ENCODE assay signal across 9 cellular contexts in genomic region chr3:73727117-73727802, GRCh38.
DNase-seq lines count a peak whose midpoint lies in the region; ATAC-seq and TF ChIP-seq lines count a peak whose summit lies in the region.
"Had no signal": no experiment of that assay in that cellular context is flagged by ENCODE, and none has a peak within 500 bp of the region (broad histone marks: within the 10 kb centered on the region; RNA-seq: fewer than 3 reads in every experiment).

No MANE protein-coding gene starts in this region.

- no peak for TF ChIP-seq CTCF in ascending aorta (IDR thresholded peaks at IDR 0.05)
- TF ChIP-seq CTCF in left ventricle myocardium inferior (IDR thresholded peaks at IDR 0.05; ENCODE audit: borderline replicate concordance) = no peak

- H3K36me3 ChIP-seq in ascending aorta (no peaks in the 10 kb centered on the region), left ventricle myocardium inferior (no peaks in the 10 kb centered on the region), rectal smooth muscle tissue (ENCODE audit: control insufficient read depth, insufficient read depth, low read length) (no peaks in the 10 kb centered on the region)
- H3K36me3 ChIP-seq: Peyer's patch had no signal

- DNase-seq in ELF-1 (ENCODE audit: low read depth, low spot score) = peak; percentile 68
- peak in 1 of 2 donors; percentile 75 for DNase-seq in ascending aorta (ENCODE audit: low spot score in 2 of 2)
- no peak for DNase-seq in left ventricle myocardium inferior
- DNase-seq in pons (ENCODE audit: low spot score) = no peak
- DNase-seq in NCI-H1436 treated with DMSO at 0.1 percent for 48 hours (lab: John Stamatoyannopoulos, UW) = no peak

- H3K9ac ChIP-seq in rectal smooth muscle tissue (ENCODE audit: low read length) = no peak overlapping the region

- peaks cover 0 to 5% of the 10 kb centered on the region in 2 donors for H3K4me1 ChIP-seq in ascending aorta
- peaks cover 20% of the 10 kb centered on the region for H3K4me1 ChIP-seq in left ventricle myocardium inferior
- H3K4me1 ChIP-seq in rectal smooth muscle tissue (ENCODE audit: control insufficient read depth, insufficient read depth, low read length) = peaks cover 16% of the 10 kb centered on the region

- H3K27me3 ChIP-seq in ascending aorta (no peaks in the 10 kb centered on the region), left ventricle myocardium inferior (ENCODE audit: low read depth) (no peaks in the 10 kb centered on the region), rectal smooth muscle tissue (ENCODE audit: control insufficient read depth, insufficient read depth, low read length) (no peaks in the 10 kb centered on the region)
- H3K27me3 ChIP-seq: Peyer's patch had no signal

- intact Hi-C loops in ascending aorta (cut with DNase I) (loop anchor here (5.0 kb wide), 1 partner anchor 45 kb away; no protein-coding TSS in a partner anchor), left ventricle myocardium inferior (cut with micrococcal nuclease) (no loop called here)

- H3K27ac ChIP-seq in ascending aorta = peak overlapping the region; percentile 12 to 44
- H3K27ac ChIP-seq in left ventricle myocardium inferior (replicated peaks) = peak overlapping the region; percentile 20
- H3K27ac ChIP-seq in rectal smooth muscle tissue (ENCODE audit: low read depth, low read length) = peak overlapping the region; percentile 85

- H3K4me3 ChIP-seq in ascending aorta = no peak overlapping the region
- H3K4me3 ChIP-seq in left ventricle myocardium inferior = no peak overlapping the region
- H3K4me3 ChIP-seq in rectal smooth muscle tissue (ENCODE audit: low read length) = no peak overlapping the region
- H3K4me3 ChIP-seq: Peyer's patch had no signal

- ATAC-seq in HG02981 (IDR thresholded peaks at IDR 0.05; ENCODE audit: unreplicated experiment) (no peak), HG03175 (IDR thresholded peaks at IDR 0.05; ENCODE audit: unreplicated experiment) (no peak)

- H3K9me3 ChIP-seq in ascending aorta = no peaks in the 10 kb centered on the region
- H3K9me3 ChIP-seq in left ventricle myocardium inferior (replicated peaks) = no peaks in the 10 kb centered on the region
- H3K9me3 ChIP-seq: Peyer's patch had no signal

Comparison
In these comparisons a context has a peak if more than half of its experiments do, and no peak if none do; other contexts are left out.
1. H3K27ac ChIP-seq: peak in every context shown above with its lines; median percentile 85 in rectal smooth muscle tissue; 28 in ascending aorta; 20 in left ventricle myocardium inferior.